Comparison of ENCODE assay signal across 15 cellular contexts in genomic region chr4:52925531-52925968, GRCh38.
DNase-seq lines count a peak whose midpoint lies in the region; ATAC-seq and TF ChIP-seq lines count a peak whose summit lies in the region.
"Had no signal": no experiment of that assay in that cellular context is flagged by ENCODE, and none has a peak within 500 bp of the region (broad histone marks: within the 10 kb centered on the region; RNA-seq: fewer than 3 reads in every experiment).

No MANE protein-coding gene starts in this region.

- intact Hi-C loops in transverse colon (cut with DNase I; ENCODE audit: low total_unique reads), result no loop called here

- peak overlapping the region; percentile 89 for H3K27ac ChIP-seq in HUES48 (ENCODE audit: low read depth, low read length)
- H3K27ac ChIP-seq in SJCRH30, result no peak overlapping the region
- no peak overlapping the region for H3K27ac ChIP-seq in transverse colon
- H3K27ac ChIP-seq: heart right ventricle had no signal

- no peak for ATAC-seq in GM18517 (IDR thresholded peaks at IDR 0.05; ENCODE audit: unreplicated experiment)
- ATAC-seq: effector memory CD8-positive, alpha-beta T cell; HepG2; natural killer cell treated with Interleukin-12 subunit alpha and Interleukin-12 subunit beta and Interleukin-15 and Interleukin-18, amount 100 ng/mL, for 72 hours had no signal

- H3K36me3 ChIP-seq in HUES48 (ENCODE audit: control insufficient read depth, insufficient read depth, low read length) (no peaks in the 10 kb centered on the region), SJCRH30 (no peaks in the 10 kb centered on the region), HAP-1 (replicated peaks) (no peaks in the 10 kb centered on the region), transverse colon (no peaks in the 10 kb centered on the region)
- H3K36me3 ChIP-seq: heart right ventricle had no signal

- peaks cover 19% of the 10 kb centered on the region for H3K4me1 ChIP-seq in HUES48 (ENCODE audit: control insufficient read depth, insufficient read depth, low read length)
- peaks cover 14% of the 10 kb centered on the region for H3K4me1 ChIP-seq in SJCRH30
- H3K4me1 ChIP-seq in HAP-1, result no peaks in the 10 kb centered on the region
- no peaks in the 10 kb centered on the region for H3K4me1 ChIP-seq in transverse colon
- H3K4me1 ChIP-seq: heart right ventricle had no signal

- H3K9me3 ChIP-seq in HUES48 (ENCODE audit: control insufficient read depth, insufficient read depth, low read length), result no peaks in the 10 kb centered on the region
- H3K9me3 ChIP-seq in SJCRH30 (replicated peaks), result no peaks in the 10 kb centered on the region
- H3K9me3 ChIP-seq in HAP-1, result no peaks in the 10 kb centered on the region
- H3K9me3 ChIP-seq in transverse colon, result no peaks in the 10 kb centered on the region

- DNase-seq in DMS 273 (lab: John Stamatoyannopoulos, UW; ENCODE audit: unreplicated experiment) (peak; percentile 44), SJCRH30 (peak; percentile 67 to 78), fibroblast of the conjunctiva (ENCODE audit: low read depth) (peak; percentile 6), HAP-1 (ENCODE audit: low spot score in 2 of 2) (no peak), transverse colon (no peak), COLO829 (ENCODE audit: low spot score) (no peak)
- DNase-seq: activated CD4-positive, alpha-beta T cell treated with anti-CD3 and anti-CD28 coated beads, Interleukin-2, amount 50 U/mL, for 4 hours; effector memory CD8-positive, alpha-beta T cell; GF-D8; HCEC 1CT; heart right ventricle had no signal

- H3K9ac ChIP-seq in HUES48 (ENCODE audit: low read depth, low read length), result no peak overlapping the region

- no peak for TF ChIP-seq CTCF in transverse colon (IDR thresholded peaks at IDR 0.05)

- 89 to 90% methylated on average over 3 of the region's 3 CpGs for WGBS in transverse colon (ENCODE audit: low coverage in 1 of 2), 2 donors

- no peak overlapping the region; the same call in 1 of the 2 replicates for H3K4me3 ChIP-seq in HUES48 (ENCODE audit: low read depth, low read length)
- H3K4me3 ChIP-seq in SJCRH30, result no peak overlapping the region
- no peak overlapping the region for H3K4me3 ChIP-seq in HAP-1
- no peak overlapping the region for H3K4me3 ChIP-seq in transverse colon
- H3K4me3 ChIP-seq: heart right ventricle had no signal

- TF ChIP-seq EP300 in transverse colon (IDR thresholded peaks at IDR 0.05; ENCODE audit: low read depth), result no peak

- in situ Hi-C loops in HAP-1 (cut with MboI; ENCODE audit: low sequenced_read_pairs) (no loop called here), transverse colon (cut with MboI; ENCODE audit: low pct_ligation_motif_present in 1 of 4, low pct_unique_long_range_greater_than_20kb in 1 of 4, low sequenced_read_pairs in 3 of 4) (no loop called here)

- H3K27me3 ChIP-seq in HUES48 (ENCODE audit: control insufficient read depth, insufficient read depth, low read length) (no peaks in the 10 kb centered on the region), SJCRH30 (no peaks in the 10 kb centered on the region), HAP-1 (ENCODE audit: low read depth) (no peaks in the 10 kb centered on the region), transverse colon (no peaks in the 10 kb centered on the region)
- H3K27me3 ChIP-seq: heart right ventricle had no signal

- TF ChIP-seq POLR2A in transverse colon (IDR thresholded peaks at IDR 0.05), result no peak

Comparison
In these comparisons a context has a peak if more than half of its experiments do, and no peak if none do; other contexts are left out.
1. DNase-seq: peak in DMS 273 (single experiment), SJCRH30 (2 of 2) and fibroblast of the conjunctiva (single experiment); none in HAP-1 (0 of 2), transverse colon (single experiment) and COLO829 (single experiment).